Comparison of ENCODE assay signal across 1 cellular context in the genomic region with DNA sequence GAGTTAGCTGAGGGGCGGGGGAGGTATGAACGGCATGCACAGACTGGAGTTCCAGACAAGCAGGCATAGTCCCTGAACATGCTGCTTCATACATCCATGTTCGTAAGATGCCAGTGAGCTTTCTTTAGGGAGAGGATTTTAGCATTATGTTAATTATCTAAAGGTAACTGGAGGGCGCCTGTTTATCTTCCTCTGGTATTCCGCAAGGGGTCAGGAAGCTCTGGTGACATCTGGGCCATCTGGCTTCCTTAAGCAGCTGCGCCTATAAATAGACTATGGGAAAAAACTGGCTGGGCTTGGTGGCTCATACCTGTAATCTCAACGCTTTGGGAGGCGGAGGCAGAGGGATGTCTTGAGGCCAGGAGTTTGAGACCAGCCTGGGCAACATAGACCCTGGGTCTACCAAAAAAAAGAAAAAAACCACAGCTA.
TF ChIP-seq lines count a peak whose summit lies in the region.

No MANE protein-coding gene starts in this region.

TF ChIP-seq in K562, 482 proteins besides CTCF, POLR2A, EP300 and RAD21 (continued from another document and continues in another):
- TF ChIP-seq, protein P1, sequence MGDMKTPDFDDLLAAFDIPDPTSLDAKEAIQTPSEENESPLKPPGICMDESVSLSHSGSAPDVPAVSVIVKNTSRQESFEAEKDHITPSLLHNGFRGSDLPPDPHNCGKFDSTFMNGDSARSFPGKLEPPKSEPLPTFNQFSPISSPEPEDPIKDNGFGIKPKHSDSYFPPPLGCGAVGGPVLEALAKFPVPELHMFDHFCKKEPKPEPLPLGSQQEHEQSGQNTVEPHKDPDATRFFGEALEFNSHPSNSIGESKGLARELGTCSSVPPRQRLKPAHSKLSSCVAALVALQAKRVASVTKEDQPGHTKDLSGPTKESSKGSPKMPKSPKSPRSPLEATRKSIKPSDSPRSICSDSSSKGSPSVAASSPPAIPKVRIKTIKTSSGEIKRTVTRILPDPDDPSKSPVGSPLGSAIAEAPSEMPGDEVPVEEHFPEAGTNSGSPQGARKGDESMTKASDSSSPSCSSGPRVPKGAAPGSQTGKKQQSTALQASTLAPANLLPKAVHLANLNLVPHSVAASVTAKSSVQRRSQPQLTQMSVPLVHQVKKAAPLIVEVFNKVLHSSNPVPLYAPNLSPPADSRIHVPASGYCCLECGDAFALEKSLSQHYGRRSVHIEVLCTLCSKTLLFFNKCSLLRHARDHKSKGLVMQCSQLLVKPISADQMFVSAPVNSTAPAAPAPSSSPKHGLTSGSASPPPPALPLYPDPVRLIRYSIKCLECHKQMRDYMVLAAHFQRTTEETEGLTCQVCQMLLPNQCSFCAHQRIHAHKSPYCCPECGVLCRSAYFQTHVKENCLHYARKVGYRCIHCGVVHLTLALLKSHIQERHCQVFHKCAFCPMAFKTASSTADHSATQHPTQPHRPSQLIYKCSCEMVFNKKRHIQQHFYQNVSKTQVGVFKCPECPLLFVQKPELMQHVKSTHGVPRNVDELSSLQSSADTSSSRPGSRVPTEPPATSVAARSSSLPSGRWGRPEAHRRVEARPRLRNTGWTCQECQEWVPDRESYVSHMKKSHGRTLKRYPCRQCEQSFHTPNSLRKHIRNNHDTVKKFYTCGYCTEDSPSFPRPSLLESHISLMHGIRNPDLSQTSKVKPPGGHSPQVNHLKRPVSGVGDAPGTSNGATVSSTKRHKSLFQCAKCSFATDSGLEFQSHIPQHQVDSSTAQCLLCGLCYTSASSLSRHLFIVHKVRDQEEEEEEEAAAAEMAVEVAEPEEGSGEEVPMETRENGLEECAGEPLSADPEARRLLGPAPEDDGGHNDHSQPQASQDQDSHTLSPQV (IDR thresholded peaks at IDR 0.05) = no peak
- no peak for TF ChIP-seq POU5F1 (IDR thresholded peaks at IDR 0.05; ENCODE audit: borderline replicate concordance, low read depth, low read length, partially characterized antibody)
- TF ChIP-seq ILF3 (IDR thresholded peaks at IDR 0.05; ENCODE audit: borderline replicate concordance) = no peak
- peak; percentile 52; the same call in 1 of the 2 replicates for TF ChIP-seq NFIC (IDR thresholded peaks at IDR 0.05)
- TF ChIP-seq, protein P2, sequence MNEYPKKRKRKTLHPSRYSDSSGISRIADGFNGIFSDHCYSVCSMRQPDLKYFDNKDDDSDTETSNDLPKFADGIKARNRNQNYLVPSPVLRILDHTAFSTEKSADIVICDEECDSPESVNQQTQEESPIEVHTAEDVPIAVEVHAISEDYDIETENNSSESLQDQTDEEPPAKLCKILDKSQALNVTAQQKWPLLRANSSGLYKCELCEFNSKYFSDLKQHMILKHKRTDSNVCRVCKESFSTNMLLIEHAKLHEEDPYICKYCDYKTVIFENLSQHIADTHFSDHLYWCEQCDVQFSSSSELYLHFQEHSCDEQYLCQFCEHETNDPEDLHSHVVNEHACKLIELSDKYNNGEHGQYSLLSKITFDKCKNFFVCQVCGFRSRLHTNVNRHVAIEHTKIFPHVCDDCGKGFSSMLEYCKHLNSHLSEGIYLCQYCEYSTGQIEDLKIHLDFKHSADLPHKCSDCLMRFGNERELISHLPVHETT (CRISPR knock-in tag; conservative IDR thresholded peaks at IDR 0.05 in 1 of 2, IDR thresholded peaks at IDR 0.05 in 1 of 2) = 0 out of 4 replicates have a peak, but pooled peaks of 1 of the 2 experiments have one; percentile 36
- TF ChIP-seq CREBBP (IDR thresholded peaks at IDR 0.05; ENCODE audit: low read depth, low read length) = no peak
- TF ChIP-seq GTF2F1 (IDR thresholded peaks at IDR 0.05; ENCODE audit: low read depth, low read length) = no peak
- TF ChIP-seq, protein P3, sequence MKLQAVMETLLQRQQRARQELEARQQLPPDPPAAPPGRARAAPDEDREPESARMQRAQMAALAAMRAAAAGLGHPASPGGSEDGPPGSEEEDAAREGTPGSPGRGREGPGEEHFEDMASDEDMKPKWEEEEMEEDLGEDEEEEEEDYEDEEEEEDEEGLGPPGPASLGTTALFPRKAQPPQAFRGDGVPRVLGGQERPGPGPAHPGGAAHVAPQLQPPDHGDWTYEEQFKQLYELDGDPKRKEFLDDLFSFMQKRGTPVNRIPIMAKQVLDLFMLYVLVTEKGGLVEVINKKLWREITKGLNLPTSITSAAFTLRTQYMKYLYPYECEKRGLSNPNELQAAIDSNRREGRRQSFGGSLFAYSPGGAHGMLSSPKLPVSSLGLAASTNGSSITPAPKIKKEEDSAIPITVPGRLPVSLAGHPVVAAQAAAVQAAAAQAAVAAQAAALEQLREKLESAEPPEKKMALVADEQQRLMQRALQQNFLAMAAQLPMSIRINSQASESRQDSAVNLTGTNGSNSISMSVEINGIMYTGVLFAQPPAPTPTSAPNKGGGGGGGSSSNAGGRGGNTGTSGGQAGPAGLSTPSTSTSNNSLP (IDR thresholded peaks at IDR 0.05; ENCODE audit: borderline replicate concordance, low read depth, low read length) = no peak
- no peak for TF ChIP-seq KLF13 (tag; IDR thresholded peaks at IDR 0.05; ENCODE audit: borderline replicate concordance, low read depth)
- no peak for TF ChIP-seq SRSF7 (optimal IDR thresholded peaks at IDR 0.05; ENCODE audit: low read depth, low read length)
- no peak for TF ChIP-seq HNRNPLL (IDR thresholded peaks at IDR 0.05; ENCODE audit: low read depth, low read length, poor library complexity, severe bottlenecking)
- TF ChIP-seq, protein P4, sequence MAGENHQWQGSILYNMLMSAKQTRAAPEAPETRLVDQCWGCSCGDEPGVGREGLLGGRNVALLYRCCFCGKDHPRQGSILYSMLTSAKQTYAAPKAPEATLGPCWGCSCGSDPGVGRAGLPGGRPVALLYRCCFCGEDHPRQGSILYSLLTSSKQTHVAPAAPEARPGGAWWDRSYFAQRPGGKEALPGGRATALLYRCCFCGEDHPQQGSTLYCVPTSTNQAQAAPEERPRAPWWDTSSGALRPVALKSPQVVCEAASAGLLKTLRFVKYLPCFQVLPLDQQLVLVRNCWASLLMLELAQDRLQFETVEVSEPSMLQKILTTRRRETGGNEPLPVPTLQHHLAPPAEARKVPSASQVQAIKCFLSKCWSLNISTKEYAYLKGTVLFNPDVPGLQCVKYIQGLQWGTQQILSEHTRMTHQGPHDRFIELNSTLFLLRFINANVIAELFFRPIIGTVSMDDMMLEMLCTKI (IDR thresholded peaks at IDR 0.05; ENCODE audit: partially characterized antibody) = no peak
- TF ChIP-seq, protein P5, sequence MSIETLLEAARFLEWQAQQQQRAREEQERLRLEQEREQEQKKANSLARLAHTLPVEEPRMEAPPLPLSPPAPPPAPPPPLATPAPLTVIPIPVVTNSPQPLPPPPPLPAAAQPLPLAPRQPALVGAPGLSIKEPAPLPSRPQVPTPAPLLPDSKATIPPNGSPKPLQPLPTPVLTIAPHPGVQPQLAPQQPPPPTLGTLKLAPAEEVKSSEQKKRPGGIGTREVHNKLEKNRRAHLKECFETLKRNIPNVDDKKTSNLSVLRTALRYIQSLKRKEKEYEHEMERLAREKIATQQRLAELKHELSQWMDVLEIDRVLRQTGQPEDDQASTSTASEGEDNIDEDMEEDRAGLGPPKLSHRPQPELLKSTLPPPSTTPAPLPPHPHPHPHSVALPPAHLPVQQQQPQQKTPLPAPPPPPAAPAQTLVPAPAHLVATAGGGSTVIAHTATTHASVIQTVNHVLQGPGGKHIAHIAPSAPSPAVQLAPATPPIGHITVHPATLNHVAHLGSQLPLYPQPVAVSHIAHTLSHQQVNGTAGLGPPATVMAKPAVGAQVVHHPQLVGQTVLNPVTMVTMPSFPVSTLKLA (conservative IDR thresholded peaks at IDR 0.05) = peak in 1 of 2 experiments; percentile 36; a peak in 1 of 4 replicates
- TF ChIP-seq ZNF75A (CRISPR knock-in tag; IDR thresholded peaks at IDR 0.05) = no peak
- TF ChIP-seq HCFC1 (IDR thresholded peaks at IDR 0.05; ENCODE audit: low read depth, low read length) = no peak
- no peak for TF ChIP-seq SAFB (IDR thresholded peaks at IDR 0.05; ENCODE audit: borderline replicate concordance, low read depth, low read length)
- TF ChIP-seq DDX20 (tag; IDR thresholded peaks at IDR 0.05; ENCODE audit: low read depth) = no peak
- no peak for TF ChIP-seq HSF4 (CRISPR knock-in tag; IDR thresholded peaks at IDR 0.05; ENCODE audit: borderline replicate concordance)
- TF ChIP-seq FIP1L1 (IDR thresholded peaks at IDR 0.05; ENCODE audit: low read depth, low read length, poor library complexity, severe bottlenecking) = no peak
- TF ChIP-seq TRIM24 (IDR thresholded peaks at IDR 0.05) = peak; percentile 43 to 56; a peak in 3 of 4 replicates
- no peak for TF ChIP-seq ZBTB17 (CRISPR knock-in tag; IDR thresholded peaks at IDR 0.05)
- TF ChIP-seq CBX2 (IDR thresholded peaks at IDR 0.05; ENCODE audit: insufficient read depth, low read length, poor library complexity, severe bottlenecking) = no peak
- TF ChIP-seq, protein P6, sequence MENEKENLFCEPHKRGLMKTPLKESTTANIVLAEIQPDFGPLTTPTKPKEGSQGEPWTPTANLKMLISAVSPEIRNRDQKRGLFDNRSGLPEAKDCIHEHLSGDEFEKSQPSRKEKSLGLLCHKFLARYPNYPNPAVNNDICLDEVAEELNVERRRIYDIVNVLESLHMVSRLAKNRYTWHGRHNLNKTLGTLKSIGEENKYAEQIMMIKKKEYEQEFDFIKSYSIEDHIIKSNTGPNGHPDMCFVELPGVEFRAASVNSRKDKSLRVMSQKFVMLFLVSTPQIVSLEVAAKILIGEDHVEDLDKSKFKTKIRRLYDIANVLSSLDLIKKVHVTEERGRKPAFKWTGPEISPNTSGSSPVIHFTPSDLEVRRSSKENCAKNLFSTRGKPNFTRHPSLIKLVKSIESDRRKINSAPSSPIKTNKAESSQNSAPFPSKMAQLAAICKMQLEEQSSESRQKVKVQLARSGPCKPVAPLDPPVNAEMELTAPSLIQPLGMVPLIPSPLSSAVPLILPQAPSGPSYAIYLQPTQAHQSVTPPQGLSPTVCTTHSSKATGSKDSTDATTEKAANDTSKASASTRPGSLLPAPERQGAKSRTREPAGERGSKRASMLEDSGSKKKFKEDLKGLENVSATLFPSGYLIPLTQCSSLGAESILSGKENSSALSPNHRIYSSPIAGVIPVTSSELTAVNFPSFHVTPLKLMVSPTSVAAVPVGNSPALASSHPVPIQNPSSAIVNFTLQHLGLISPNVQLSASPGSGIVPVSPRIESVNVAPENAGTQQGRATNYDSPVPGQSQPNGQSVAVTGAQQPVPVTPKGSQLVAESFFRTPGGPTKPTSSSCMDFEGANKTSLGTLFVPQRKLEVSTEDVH (IDR thresholded peaks at IDR 0.05; ENCODE audit: low read depth, partially characterized antibody) = no peak
- peak; percentile 55 for TF ChIP-seq STAT5A (IDR thresholded peaks at IDR 0.05; ENCODE audit: borderline replicate concordance, low read length)
- peak in 1 of 2 experiments; percentile 81; a peak in 2 of 4 replicates for TF ChIP-seq RCOR1 (IDR thresholded peaks at IDR 0.05; ENCODE audit: borderline replicate concordance in 1 of 2, low read depth in 2 of 2, low read length in 2 of 2)
- TF ChIP-seq, protein P7, sequence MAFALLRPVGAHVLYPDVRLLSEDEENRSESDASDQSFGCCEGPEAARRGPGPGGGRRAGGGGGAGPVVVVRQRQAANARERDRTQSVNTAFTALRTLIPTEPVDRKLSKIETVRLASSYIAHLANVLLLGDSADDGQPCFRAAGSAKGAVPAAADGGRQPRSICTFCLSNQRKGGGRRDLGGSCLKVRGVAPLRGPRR (CRISPR knock-in tag; IDR thresholded peaks at IDR 0.05) = no peak
- no peak for TF ChIP-seq DNMT1 (IDR thresholded peaks at IDR 0.05)
- no peak for TF ChIP-seq BMI1 (IDR thresholded peaks at IDR 0.05; ENCODE audit: low read length)
- peak; percentile 99 for TF ChIP-seq MEF2A (IDR thresholded peaks at IDR 0.05; ENCODE audit: control insufficient read depth, low read depth, low read length)
- TF ChIP-seq CREB1 (IDR thresholded peaks at IDR 0.05) = no peak; the same call in 1 of the 2 replicates
- TF ChIP-seq CREB1 (CRISPR knock-in tag; IDR thresholded peaks at IDR 0.05) = no peak
- TF ChIP-seq, protein P8, sequence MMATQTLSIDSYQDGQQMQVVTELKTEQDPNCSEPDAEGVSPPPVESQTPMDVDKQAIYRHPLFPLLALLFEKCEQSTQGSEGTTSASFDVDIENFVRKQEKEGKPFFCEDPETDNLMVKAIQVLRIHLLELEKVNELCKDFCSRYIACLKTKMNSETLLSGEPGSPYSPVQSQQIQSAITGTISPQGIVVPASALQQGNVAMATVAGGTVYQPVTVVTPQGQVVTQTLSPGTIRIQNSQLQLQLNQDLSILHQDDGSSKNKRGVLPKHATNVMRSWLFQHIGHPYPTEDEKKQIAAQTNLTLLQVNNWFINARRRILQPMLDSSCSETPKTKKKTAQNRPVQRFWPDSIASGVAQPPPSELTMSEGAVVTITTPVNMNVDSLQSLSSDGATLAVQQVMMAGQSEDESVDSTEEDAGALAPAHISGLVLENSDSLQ (IDR thresholded peaks at IDR 0.05) = peak; percentile 37
- TF ChIP-seq ZNF584 (CRISPR knock-in tag; IDR thresholded peaks at IDR 0.05; ENCODE audit: low read depth) = no peak
- TF ChIP-seq PTRF (tag; IDR thresholded peaks at IDR 0.05) = no peak
- TF ChIP-seq ZNF830 (CRISPR knock-in tag; IDR thresholded peaks at IDR 0.05) = no peak
- TF ChIP-seq, protein P9, sequence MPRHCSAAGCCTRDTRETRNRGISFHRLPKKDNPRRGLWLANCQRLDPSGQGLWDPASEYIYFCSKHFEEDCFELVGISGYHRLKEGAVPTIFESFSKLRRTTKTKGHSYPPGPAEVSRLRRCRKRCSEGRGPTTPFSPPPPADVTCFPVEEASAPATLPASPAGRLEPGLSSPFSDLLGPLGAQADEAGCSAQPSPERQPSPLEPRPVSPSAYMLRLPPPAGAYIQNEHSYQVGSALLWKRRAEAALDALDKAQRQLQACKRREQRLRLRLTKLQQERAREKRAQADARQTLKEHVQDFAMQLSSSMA (CRISPR knock-in tag; IDR thresholded peaks at IDR 0.05) = no peak
- TF ChIP-seq, protein P10, sequence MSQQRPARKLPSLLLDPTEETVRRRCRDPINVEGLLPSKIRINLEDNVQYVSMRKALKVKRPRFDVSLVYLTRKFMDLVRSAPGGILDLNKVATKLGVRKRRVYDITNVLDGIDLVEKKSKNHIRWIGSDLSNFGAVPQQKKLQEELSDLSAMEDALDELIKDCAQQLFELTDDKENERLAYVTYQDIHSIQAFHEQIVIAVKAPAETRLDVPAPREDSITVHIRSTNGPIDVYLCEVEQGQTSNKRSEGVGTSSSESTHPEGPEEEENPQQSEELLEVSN (IDR thresholded peaks at IDR 0.05; ENCODE audit: borderline replicate concordance in 1 of 2, extremely low read depth in 1 of 2, insufficient read depth in 1 of 2, insufficient read length in 1 of 2, low read depth in 1 of 2, low read length in 1 of 2, poor library complexity in 1 of 2, severe bottlenecking in 1 of 2) = no peak
- TF ChIP-seq PHF21A (IDR thresholded peaks at IDR 0.05; ENCODE audit: borderline replicate concordance, low read depth) = 0 out of 2 replicates have a peak, but pooled peaks have one; percentile 67
- no peak for TF ChIP-seq HNRNPH1 (optimal IDR thresholded peaks at IDR 0.05; ENCODE audit: low read depth, low read length)
- no peak for TF ChIP-seq ZNF24 (IDR thresholded peaks at IDR 0.05)
- TF ChIP-seq CHD4 (IDR thresholded peaks at IDR 0.05; ENCODE audit: insufficient read depth, insufficient replicate concordance, low read depth, low read length, poor library complexity, severe bottlenecking) = no peak
- TF ChIP-seq SIRT6 (IDR thresholded peaks at IDR 0.05; ENCODE audit: low read depth, low read length) = no peak
- no peak for TF ChIP-seq MTA1 (IDR thresholded peaks at IDR 0.05; ENCODE audit: borderline replicate concordance)
- TF ChIP-seq STAT5B (CRISPR knock-in tag; IDR thresholded peaks at IDR 0.05) = no peak
- TF ChIP-seq SMAD4 (CRISPR knock-in tag; conservative IDR thresholded peaks at IDR 0.05) = peak; percentile 87
- peak; percentile 63 for TF ChIP-seq HDAC3 (IDR thresholded peaks at IDR 0.05; ENCODE audit: borderline replicate concordance, partially characterized antibody)
- no peak for TF ChIP-seq ZBED1 (IDR thresholded peaks at IDR 0.05)
- TF ChIP-seq NCOR1 (IDR thresholded peaks at IDR 0.05) = peak; percentile 85
- TF ChIP-seq RFX7 (CRISPR knock-in tag; IDR thresholded peaks at IDR 0.05) = no peak
- TF ChIP-seq HNRNPUL1 (IDR thresholded peaks at IDR 0.05; ENCODE audit: low read length) = no peak
- TF ChIP-seq PHF20 (IDR thresholded peaks at IDR 0.05; ENCODE audit: partially characterized antibody) = peak; percentile 16
